Comparison of ENCODE assay signal across 13 cellular contexts in the genomic region with DNA sequence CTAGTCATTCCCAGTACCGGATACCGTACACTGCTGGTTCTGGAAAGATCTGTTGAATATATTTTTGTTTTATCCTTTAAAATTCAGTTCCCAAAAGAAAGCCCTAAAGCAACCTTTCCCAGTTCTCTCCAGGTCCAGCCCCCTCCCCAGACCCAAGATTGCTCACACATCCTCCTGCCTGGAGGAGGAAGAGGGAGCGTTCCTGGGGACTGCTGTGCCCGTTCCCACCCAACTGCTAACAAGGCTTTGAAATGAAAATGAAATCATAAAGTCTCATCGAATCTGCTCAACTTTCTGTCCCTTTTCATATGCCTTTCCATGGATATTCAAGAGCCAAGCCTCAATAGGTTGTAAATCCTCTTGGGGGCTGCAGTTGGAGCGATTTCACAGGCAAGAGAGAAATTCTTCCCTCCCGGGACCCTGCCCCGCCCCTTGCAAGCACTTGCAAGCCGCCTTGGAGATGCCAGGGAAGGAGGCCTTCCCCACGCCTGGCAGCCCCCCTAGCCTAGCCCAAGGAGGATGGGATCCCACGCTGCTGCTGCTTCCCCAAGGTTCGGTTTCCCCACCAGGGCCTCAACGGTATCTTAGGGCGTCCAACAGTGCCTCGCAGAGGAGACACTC.
DNase-seq lines count a peak whose midpoint lies in the region; ATAC-seq and TF ChIP-seq lines count a peak whose summit lies in the region.
"Had no signal": no experiment of that assay in that cellular context is flagged by ENCODE, and none has a peak within 500 bp of the region (broad histone marks: within the 10 kb centered on the region; RNA-seq: fewer than 3 reads in every experiment).

No MANE protein-coding gene starts in this region.

- H3K4me3 ChIP-seq in cardiac muscle cell = no peak overlapping the region
- no peak overlapping the region for H3K4me3 ChIP-seq in esophagus muscularis mucosa
- H3K4me3 ChIP-seq: BLaER1 treated with 17β-estradiol and CSF1 and Interleukin-3, amounts not matched to agents 10 nM and 100 nM; PC-9 had no signal

- H3K27ac ChIP-seq in cardiac muscle cell = peak overlapping the region; percentile 93
- no peak overlapping the region for H3K27ac ChIP-seq in esophagus muscularis mucosa (replicated peaks in 1 of 4)
- H3K27ac ChIP-seq: BLaER1 treated with 17β-estradiol and CSF1 and Interleukin-3, amounts not matched to agents 10 nM and 100 nM; PC-9 had no signal

- DNase-seq in cardiac muscle cell (ENCODE audit: low read depth in 1 of 2, low spot score in 1 of 2) (no peak), cardiac septum (ENCODE audit: low spot score) (no peak), esophagus muscularis mucosa (ENCODE audit: extremely low spot score) (peak; percentile 75), left kidney (ENCODE audit: low read depth, low spot score) (peak; percentile 32), DMS79 (lab: John Stamatoyannopoulos, UW) (no peak), COLO829 (ENCODE audit: low spot score) (no peak), EL (no peak)
- DNase-seq: CD8-positive, alpha-beta memory T cell; NCI-H2029 treated with DMSO at 0.1 percent for 48 hours; NCI-H774; PC-9 had no signal

- H3K27me3 ChIP-seq in cardiac muscle cell (no peaks in the 10 kb centered on the region), esophagus muscularis mucosa (no peaks in the 10 kb centered on the region)
- H3K27me3 ChIP-seq: BLaER1 treated with 17β-estradiol and CSF1 and Interleukin-3, amounts not matched to agents 10 nM and 100 nM had no signal

- no peak for TF ChIP-seq POLR2A in esophagus muscularis mucosa (IDR thresholded peaks at IDR 0.05; ENCODE audit: low read depth)

- ATAC-seq in GM21576 (IDR thresholded peaks at IDR 0.05; ENCODE audit: unreplicated experiment) = no peak

- no peak for TF ChIP-seq CTCF in cardiac muscle cell (IDR thresholded peaks at IDR 0.05; ENCODE audit: low read depth, low read length)
- TF ChIP-seq CTCF in esophagus muscularis mucosa (IDR thresholded peaks at IDR 0.05) = no peak

- H3K9me3 ChIP-seq in cardiac muscle cell (ENCODE audit: low read depth) (no peaks in the 10 kb centered on the region), esophagus muscularis mucosa (no peaks in the 10 kb centered on the region)
- H3K9me3 ChIP-seq: BLaER1 treated with 17β-estradiol and CSF1 and Interleukin-3, amounts not matched to agents 10 nM and 100 nM had no signal

- WGBS in esophagus muscularis mucosa = 74% methylated on average over 10 of the region's 15 CpGs

- H3K4me1 ChIP-seq in cardiac muscle cell (ENCODE audit: low read depth) (peaks cover 33% of the 10 kb centered on the region), esophagus muscularis mucosa (peaks cover 0 to 13% (median 7%) of the 10 kb centered on the region in 4 donors)

- intact Hi-C loops in cardiac septum (cut with DNase I) (no loop called here), esophagus muscularis mucosa (cut with DNase I) (no loop called here)

- H3K36me3 ChIP-seq in cardiac muscle cell (no peaks in the 10 kb centered on the region), esophagus muscularis mucosa (no peaks in the 10 kb centered on the region)
- H3K36me3 ChIP-seq: BLaER1 treated with 17β-estradiol and CSF1 and Interleukin-3, amounts not matched to agents 10 nM and 100 nM had no signal

- TF ChIP-seq EP300 in esophagus muscularis mucosa (IDR thresholded peaks at IDR 0.05) = no peak

Comparison
In these comparisons a context has a peak if more than half of its experiments do, and no peak if none do; other contexts are left out.
1. DNase-seq: peak in esophagus muscularis mucosa (single experiment) and left kidney (single experiment); none in cardiac muscle cell (0 of 2), cardiac septum (single experiment), DMS79 (single experiment), COLO829 (single experiment) and EL (single experiment).